ENCODE assay signal across 25 cellular contexts in genomic region chr6:66183982-66184555, GRCh38.
DNase-seq lines count a peak whose midpoint lies in the region; ATAC-seq and TF ChIP-seq lines count a peak whose summit lies in the region.
"Had no signal": no experiment of that assay in that cellular context is flagged by ENCODE, and none has a peak within 500 bp of the region (broad histone marks: within the 10 kb centered on the region; RNA-seq: fewer than 3 reads in every experiment).

No MANE protein-coding gene starts in this region.

- POLR2A ChIA-PET in A673 (lab: Charles Lee; ENCODE audit: low non-redundant PET), result no interaction called here

- peaks cover 8% of the 10 kb centered on the region for H3K9me3 ChIP-seq in adipocyte (ENCODE audit: control insufficient read depth, low read length)
- H3K9me3 ChIP-seq in A673 (ENCODE audit: low read depth, low read length, poor library complexity, severe bottlenecking), result peaks cover 11% of the 10 kb centered on the region

- DNase-seq in AG08395 (ENCODE audit: low spot score) (peak; percentile 48), HCEC 1CT (peak; percentile 11), adipocyte (ENCODE audit: low read depth) (peak; percentile 21), fibroblast of the conjunctiva (ENCODE audit: low read depth) (peak; percentile 46), A673 (ENCODE audit: low spot score) (no peak), ACHN (no peak), left colon (no peak), NCI-H2227 treated with DMSO at 0.1 percent for 48 hours (lab: John Stamatoyannopoulos, UW) (no peak)
- DNase-seq: activated CD4-positive, alpha-beta T cell treated with anti-CD3 and anti-CD28 coated beads for 36 hours; activated T-cell treated with anti-CD3 and anti-CD28 coated beads for 4 hours; C1 segment of cervical spinal cord; COR-L47; DMS79; GDM1; midbrain; naive thymus-derived CD4-positive, alpha-beta T cell; NCI-H1436; NCI-H2107; NCI-H446 treated with DMSO at 0.1 percent for 48 hours; NCI-H82; small intestine; stimulated activated CD4-positive, alpha-beta T cell treated with anti-CD3 and anti-CD28 coated beads, Interleukin-2, amount 100 ng/mL, for 24 hours; transverse colon had no signal

- no peak for TF ChIP-seq CTCF in A673 (conservative IDR thresholded peaks at IDR 0.05; ENCODE audit: low read depth, low read length)

- H3K27me3 ChIP-seq in adipocyte (replicated peaks; ENCODE audit: control insufficient read depth, insufficient read depth, low read length) (no peaks in the 10 kb centered on the region), A673 (replicated peaks; ENCODE audit: insufficient read depth, low read depth, low read length, poor library complexity) (no peaks in the 10 kb centered on the region)
- H3K27me3 ChIP-seq: ascending aorta, transverse colon had no signal

- H3K27ac ChIP-seq in A673 (ENCODE audit: low read depth, low read length, poor library complexity, severe bottlenecking), result no peak overlapping the region
- H3K27ac ChIP-seq: ascending aorta, transverse colon had no signal

- in situ Hi-C loops in ACHN (cut with HindIII; ENCODE audit: low pct_ligation_motif_present, low pct_unique_long_range_greater_than_20kb, low sequenced_read_pairs), result no loop called here

- H3K9ac ChIP-seq in adipocyte (ENCODE audit: low read length), result peak overlapping the region; percentile 37

- ATAC-seq in left colon, result no peak
- ATAC-seq: activated CD4-positive, alpha-beta T cell treated with anti-CD3 and anti-CD28 coated beads for 36 hours; activated naive CD4-positive, alpha-beta T cell treated with anti-CD3 and anti-CD28 coated beads, Interleukin-2, amount 50 U/mL, for 72 hours; naive thymus-derived CD4-positive, alpha-beta T cell had no signal

- peak overlapping the region; percentile 9 for H3K4me3 ChIP-seq in adipocyte (ENCODE audit: low read length)
- no peak overlapping the region for H3K4me3 ChIP-seq in A673 (ENCODE audit: low read depth, low read length, poor library complexity, severe bottlenecking)
- H3K4me3 ChIP-seq: ascending aorta, transverse colon had no signal

- H3K4me1 ChIP-seq in adipocyte (ENCODE audit: control insufficient read depth, insufficient read depth, low read length) (peaks cover 21% of the 10 kb centered on the region), A673 (ENCODE audit: insufficient read depth, low read length, poor library complexity, severe bottlenecking) (no peaks in the 10 kb centered on the region)
- H3K4me1 ChIP-seq: ascending aorta, transverse colon had no signal

- H3K36me3 ChIP-seq in adipocyte (ENCODE audit: control insufficient read depth, insufficient read depth, low read length, severe bottlenecking) (no peaks in the 10 kb centered on the region), A673 (ENCODE audit: insufficient read depth, low read length, poor library complexity, severe bottlenecking) (no peaks in the 10 kb centered on the region)
- H3K36me3 ChIP-seq: ascending aorta, transverse colon had no signal

- CTCF ChIA-PET in A673 (lab: Charles Lee), result no interaction called here

- BruUV-seq in A673 (replicated peaks; lab: Mats Ljungman, UMichigan), result no TSS peak

- intact Hi-C loops in A673 (cut with micrococcal nuclease; ENCODE audit: unreplicated experiment) (no loop called here), left colon (cut with DNase I, micrococcal nuclease) (no loop called here)

Comparison
In these comparisons a context has a peak if more than half of its experiments do, and no peak if none do; other contexts are left out.
1. DNase-seq: peak in AG08395 (single experiment), HCEC 1CT (single experiment), adipocyte (single experiment) and fibroblast of the conjunctiva (single experiment); none in A673 (single experiment), ACHN (single experiment), left colon (0 of 2) and NCI-H2227 treated with DMSO at 0.1 percent for 48 hours (single experiment).